Comparison of ENCODE assay signal across 22 cellular contexts in the genomic region with DNA sequence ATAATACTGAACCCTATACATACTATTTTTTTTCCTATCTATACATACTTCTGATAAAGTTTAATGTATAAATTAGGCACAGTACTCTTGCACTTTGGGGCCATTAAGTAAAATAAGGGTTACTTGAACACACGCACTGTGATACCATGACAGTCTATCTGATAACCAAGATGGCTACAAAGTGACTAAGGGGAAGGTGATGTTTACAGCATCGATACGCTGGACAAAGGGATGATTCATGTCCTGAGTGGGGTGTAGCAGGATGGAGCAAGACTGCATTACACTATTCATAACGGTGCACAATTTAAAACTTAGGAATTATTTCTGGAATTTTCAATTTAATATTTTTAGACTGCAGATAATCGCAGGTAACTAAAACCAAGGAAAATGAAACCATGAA. TPM values are rescaled to one million over a fixed set of nuclear protein-coding genes. Genes with fewer than 3 reads are reported as not detected.
DNase-seq lines count a peak whose midpoint lies in the region; ATAC-seq, FAIRE-seq and TF ChIP-seq lines count a peak whose summit lies in the region.
"Had no signal": no experiment of that assay in that cellular context is flagged by ENCODE, and none has a peak within 500 bp of the region (broad histone marks: within the 10 kb centered on the region; RNA-seq: fewer than 3 reads in every experiment).

No MANE protein-coding gene starts in this region.

- no peaks in the 10 kb centered on the region for H3K36me3 ChIP-seq in mucosa of descending colon (ENCODE audit: low read depth)

- no peaks in the 10 kb centered on the region for H3K9me3 ChIP-seq in mucosa of descending colon

- intact Hi-C loops in mucosa of descending colon (cut with DNase I, micrococcal nuclease) = no loop called here

- no peak overlapping the region for H3K4me3 ChIP-seq in mucosa of descending colon

- no peak for TF ChIP-seq CTCF in mucosa of descending colon (IDR thresholded peaks at IDR 0.05)

- DNase-seq in ELR (ENCODE audit: low read depth) (peak; percentile 90), RCC 7860 (ENCODE audit: low spot score) (peak; percentile 68), dermis microvascular lymphatic vessel endothelial cell (ENCODE audit: low read depth in 2 of 2) (peak; percentile 30 to 84), non-pigmented ciliary epithelial cell (ENCODE audit: low read depth) (peak; percentile 71), mucosa of descending colon (no peak)
- DNase-seq: activated B cell treated with CpG ODN at 0.5 μM for 24 hours; activated CD8-positive, alpha-beta memory T cell treated with anti-CD3 and anti-CD28 coated beads for 24 hours; activated naive CD8-positive, alpha-beta T cell treated with anti-CD3 and anti-CD28 coated beads, Interleukin-2, amount 10 ng/mL, durations not matched to agents 7 days and 5 days; central memory CD4-positive, alpha-beta T cell; DMS 273 treated with DMSO at 0.1 percent for 48 hours; head of caudate nucleus; KBM-7; NCI-H2171; nephron progenitor cell; retina; RPMI8226; T-cell had no signal

- ATAC-seq in mucosa of descending colon = no peak
- no peak for ATAC-seq in GM19397 (IDR thresholded peaks at IDR 0.05; ENCODE audit: unreplicated experiment)
- ATAC-seq in HG02588 (IDR thresholded peaks at IDR 0.05; ENCODE audit: unreplicated experiment) = no peak
- ATAC-seq: T-cell had no signal

- no peak for FAIRE-seq in RCC 7860 (lab: Jason Lieb, UNC)
- FAIRE-seq: endometrium, GM18507 had no signal

- no peaks in the 10 kb centered on the region for H3K4me1 ChIP-seq in mucosa of descending colon (ENCODE audit: low read depth)

RNA-seq across cellular contexts. Expression of a gene that starts 30.0 kb away (rescaled TPM):
- total RNA-seq in dermis microvascular lymphatic vessel endothelial cell (not detected in 2 replicates), mucosa of descending colon (not detected)
- total RNA-seq: activated B cell treated with CpG ODN at 0.5 μM for 24 hours; activated naive CD8-positive, alpha-beta T cell treated with anti-CD3 and anti-CD28 coated beads, Interleukin-2, amount 10 ng/mL, durations not matched to agents 7 days and 5 days; activated T-helper 1 cell treated with anti-CD3 and anti-CD28 coated beads, Interleukin-12 subunit alpha, Interleukin-12 subunit beta, Interleukin-2, Interleukin-4 antibody, amounts not matched to agents 30 ng/mL and 10 ng/mL and 1 ng/mL, durations not matched to agents 14 hours and 24 hours and 36 hours had no signal

Comparison
In these comparisons a context has a peak if more than half of its experiments do, and no peak if none do; other contexts are left out.
1. DNase-seq: peak in ELR (single experiment), RCC 7860 (single experiment), dermis microvascular lymphatic vessel endothelial cell (2 of 2) and non-pigmented ciliary epithelial cell (single experiment); none in mucosa of descending colon (0 of 3).